In genomic region chr4:8095956-8096689, GRCh38 we compare ENCODE assay signal across 16 cellular contexts.
"Had no signal": no experiment of that assay in that cellular context is flagged by ENCODE, and none has a peak within 500 bp of the region (broad histone marks: within the 10 kb centered on the region; RNA-seq: fewer than 3 reads in every experiment).

No MANE protein-coding gene starts in this region.

- H3K27me3 ChIP-seq: cardiac muscle cell, colonic mucosa, stomach, uterus had no signal

- H3K9me3 ChIP-seq: colonic mucosa had no signal

- DNase-seq: activated CD4-positive, alpha-beta memory T cell treated with anti-CD3 and anti-CD28 coated beads, Interleukin-2, amount 10 ng/mL, durations not matched to agents 7 days and 5 days; activated CD4-positive, alpha-beta T cell treated with anti-CD3 and anti-CD28 coated beads for 36 hours; activated naive CD4-positive, alpha-beta T cell; activated T-cell treated with anti-CD3 and anti-CD28 coated beads, Interleukin-2, amount 50 U/mL, for 48 hours; colonic mucosa; effector memory CD4-positive, alpha-beta T cell; left colon; natural killer cell; small intestine; stomach; T-cell; T1000; uterus; WERI-Rb-1 had no signal

- ATAC-seq: activated CD4-positive, alpha-beta T cell treated with anti-CD3 and anti-CD28 coated beads for 36 hours; left colon; natural killer cell; T-cell had no signal

- H3K27ac ChIP-seq: cardiac muscle cell, colonic mucosa, stomach, thoracic aorta, uterus, WERI-Rb-1 had no signal

- H3K4me3 ChIP-seq: cardiac muscle cell, colonic mucosa, stomach, thoracic aorta, uterus had no signal

- H3K36me3 ChIP-seq: cardiac muscle cell, colonic mucosa, uterus, WERI-Rb-1 had no signal

- H3K4me1 ChIP-seq: colonic mucosa, stomach, uterus had no signal
